Comparison of ENCODE assay signal across 13 cellular contexts in the genomic region with DNA sequence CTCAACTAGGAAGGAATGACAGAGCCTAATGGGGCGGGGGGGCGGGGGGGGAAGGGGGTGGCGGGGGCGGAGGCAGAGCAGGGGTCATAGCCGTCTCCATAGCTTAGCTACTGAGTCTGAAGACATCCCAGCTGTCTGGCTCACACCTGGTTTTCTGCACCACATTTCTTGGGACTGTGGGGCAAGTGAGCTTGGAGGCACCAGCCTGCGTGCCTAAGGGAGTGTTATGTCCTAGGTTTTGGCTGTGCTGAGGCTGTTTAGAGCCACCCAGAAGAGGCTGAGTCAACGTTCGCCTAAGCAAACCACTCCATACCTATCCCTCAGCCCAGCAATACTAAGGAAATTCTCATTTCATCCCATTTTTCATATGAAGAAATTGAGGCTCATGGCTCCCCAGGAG. TPM values are rescaled to one million over a fixed set of nuclear protein-coding genes. Genes with fewer than 3 reads are reported as not detected.
DNase-seq lines count a peak whose midpoint lies in the region; TF ChIP-seq lines count a peak whose summit lies in the region.
"Had no signal": no experiment of that assay in that cellular context is flagged by ENCODE, and none has a peak within 500 bp of the region (broad histone marks: within the 10 kb centered on the region; RNA-seq: fewer than 3 reads in every experiment).

No MANE protein-coding gene starts in this region.

- no peaks in the 10 kb centered on the region for H3K9me3 ChIP-seq in CD8-positive, alpha-beta memory T cell (ENCODE audit: low read length)
- no peaks in the 10 kb centered on the region for H3K9me3 ChIP-seq in ovary
- H3K9me3 ChIP-seq: body of pancreas, left lung had no signal

- TF ChIP-seq CTCF in fibroblast of pulmonary artery (IDR thresholded peaks at IDR 0.05; ENCODE audit: low read length, missing control alignments) (no peak), ovary (IDR thresholded peaks at IDR 0.05) (no peak)

- no peaks in the 10 kb centered on the region for H3K36me3 Mint-ChIP-seq in CD8-positive, alpha-beta memory T cell

- CTCF ChIA-PET in CD8-positive, alpha-beta memory T cell (lab: Charles Lee) = no interaction called here

- 7 to 32% (median 21%) methylated on average over 6 to 8 of the region's 8 CpGs for WGBS in ovary, 3 donors

- H3K27me3 ChIP-seq in CD8-positive, alpha-beta memory T cell (ENCODE audit: insufficient read depth, low read length, poor library complexity, severe bottlenecking) = peaks cover 24% of the 10 kb centered on the region
- no peaks in the 10 kb centered on the region for H3K27me3 ChIP-seq in ovary
- H3K27me3 ChIP-seq: body of pancreas had no signal

- no peak for TF ChIP-seq EP300 in ovary (IDR thresholded peaks at IDR 0.05)

- peaks cover 14% of the 10 kb centered on the region for H3K4me1 ChIP-seq in CD8-positive, alpha-beta memory T cell (ENCODE audit: insufficient read depth, low read length)
- peaks cover 21% of the 10 kb centered on the region for H3K4me1 ChIP-seq in ovary (ENCODE audit: insufficient read depth)

- no peak overlapping the region for H3K4me3 ChIP-seq in CD8-positive, alpha-beta memory T cell (ENCODE audit: low read length)
- H3K4me3 ChIP-seq in fibroblast of pulmonary artery (replicated peaks; ENCODE audit: low read depth, low read length) (peak overlapping the region; percentile 63), ovary (peak overlapping the region; percentile 90)

- TF ChIP-seq POLR2A in ovary (IDR thresholded peaks at IDR 0.05) = no peak

- intact Hi-C loops in ovary (cut with DNase I) = loop anchor here in 3 of 4 donors (5.0 to 10.0 kb wide), 4 partner anchors 59 to 169 kb away; a partner anchor contains a TSS

- H3K4me3 Mint-ChIP-seq in CD8-positive, alpha-beta memory T cell = peak overlapping the region; percentile 75 to 94 (median 83)

- no peak for DNase-seq in CD8-positive, alpha-beta memory T cell
- peak; percentile 8 for DNase-seq in SW480 (ENCODE audit: low spot score)
- DNase-seq in fibroblast of pulmonary artery (ENCODE audit: low read depth) = no peak
- DNase-seq in ovary = no peak
- no peak for DNase-seq in GDM1 (lab: John Stamatoyannopoulos, UW)
- DNase-seq in C1 segment of cervical spinal cord (lab: John Stamatoyannopoulos, UW) = no peak
- DNase-seq in SKM-1 (lab: John Stamatoyannopoulos, UW; ENCODE audit: unreplicated experiment) = no peak
- DNase-seq in activated gamma-delta T cell treated with Interleukin-2 at 50 U/mL for 16 hours = no peak
- DNase-seq: DMS79, NCI-H2029, T-helper 1 cell had no signal

- no peak overlapping the region for H3K27ac ChIP-seq in CD8-positive, alpha-beta memory T cell (ENCODE audit: low read depth, low read length)
- H3K27ac ChIP-seq in ovary = peak overlapping the region in 1 of 2 donors; percentile 69
- H3K27ac ChIP-seq: body of pancreas, left lung had no signal

- no peaks in the 10 kb centered on the region for H3K36me3 ChIP-seq in CD8-positive, alpha-beta memory T cell (ENCODE audit: insufficient read depth, low read length)
- no peaks in the 10 kb centered on the region for H3K36me3 ChIP-seq in ovary
- H3K36me3 ChIP-seq: left lung had no signal

- POLR2A ChIA-PET in CD8-positive, alpha-beta memory T cell (lab: Charles Lee) = no interaction called here

- peaks cover 20 to 26% (median 24%) of the 10 kb centered on the region in 3 donors for H3K4me1 Mint-ChIP-seq in CD8-positive, alpha-beta memory T cell

- peaks cover 0 to 2% (median 0%) of the 10 kb centered on the region in 5 donors for H3K9me3 Mint-ChIP-seq in CD8-positive, alpha-beta memory T cell

- H3K27ac Mint-ChIP-seq in CD8-positive, alpha-beta memory T cell = no peak overlapping the region

- peaks cover 46 to 64% of the 10 kb centered on the region in 2 donors for H3K27me3 Mint-ChIP-seq in CD8-positive, alpha-beta memory T cell

RNA-seq across cellular contexts. Expression of a gene that starts 1.4 kb away (rescaled TPM):
- under 1 TPM; 0.04 TPM for total RNA-seq in CD8-positive, alpha-beta memory T cell
- polyA plus RNA-seq in CD8-positive, alpha-beta memory T cell = not detected
- 10 to 100 TPM; 14.4 to 35.8 (median 27.0) TPM for total RNA-seq in ovary
- polyA plus RNA-seq in ovary = 10 to 100 TPM; 10.7 to 21.0 TPM

RNA-seq across cellular contexts. Expression of a gene that starts 36.0 kb away (rescaled TPM):
- under 1 TPM in 1 of 2 experiments, not detected in 1; 0.44 TPM for total RNA-seq in CD8-positive, alpha-beta memory T cell
- polyA plus RNA-seq in CD8-positive, alpha-beta memory T cell = not detected
- total RNA-seq in ovary = 1 to 10 TPM in 1 of 7 donors, under 1 TPM in 5, not detected in 1; 0.23 to 1.3 (median 0.65) TPM
- polyA plus RNA-seq in ovary = 1 to 10 TPM; 1.3 to 1.4 TPM
- total RNA-seq: body of pancreas had no signal

Comparison
In these comparisons a context has a peak if more than half of its experiments do, and no peak if none do; other contexts are left out.
1. RNA of a gene that starts 1.4 kb away (total RNA-seq): 14.4 to 35.8 TPM in ovary; 0.04 TPM in CD8-positive, alpha-beta memory T cell; every median in the first group is over 10 times any median in the second.